Comparison of ENCODE assay signal across 16 cellular contexts in genomic region chr9:136436055-136436634, GRCh38. TPM values are rescaled to one million over a fixed set of nuclear protein-coding genes. Genes with fewer than 3 reads are reported as not detected.
DNase-seq lines count a peak whose midpoint lies in the region; ATAC-seq and TF ChIP-seq lines count a peak whose summit lies in the region.
"Had no signal": no experiment of that assay in that cellular context is flagged by ENCODE, and none has a peak within 500 bp of the region (broad histone marks: within the 10 kb centered on the region; RNA-seq: fewer than 3 reads in every experiment).

No MANE protein-coding gene starts in this region.

- peaks cover 28% of the 10 kb centered on the region for H3K4me1 Mint-ChIP-seq in activated CD4-positive, alpha-beta memory T cell treated with anti-CD3 and anti-CD28 coated beads, Interleukin-2, amount 10 ng/mL, durations not matched to agents 7 days and 5 days
- peaks cover 23% of the 10 kb centered on the region for H3K4me1 Mint-ChIP-seq in activated CD4-positive, alpha-beta memory T cell treated with anti-CD3 and anti-CD28 coated beads for 36 hours (ENCODE audit: low read depth)
- H3K4me1 Mint-ChIP-seq in immature natural killer cell, result peaks cover 27 to 29% of the 10 kb centered on the region in 2 donors

- POLR2A ChIA-PET in activated CD4-positive, alpha-beta memory T cell treated with anti-CD3 and anti-CD28 coated beads, Interleukin-2, amount 10 ng/mL, durations not matched to agents 7 days and 5 days (lab: Charles Lee), result no interaction called here
- POLR2A ChIA-PET in activated CD4-positive, alpha-beta memory T cell treated with anti-CD3 and anti-CD28 coated beads for 36 hours (lab: Charles Lee), result interaction anchor here (0.6 kb wide), 1 partner anchor 61 kb away, joined by 3 read pairs; no protein-coding TSS in a partner anchor
- POLR2A ChIA-PET in RWPE1 (lab: Yijun Ruan, JAX; ENCODE audit: low non-redundant PET), result no interaction called here

- peaks cover 26% of the 10 kb centered on the region for H3K4me1 ChIP-seq in psoas muscle
- peaks cover 32% of the 10 kb centered on the region for H3K4me1 ChIP-seq in vagina
- H3K4me1 ChIP-seq in body of pancreas, result peaks cover 32% of the 10 kb centered on the region

- no peak for DNase-seq in activated CD4-positive, alpha-beta memory T cell treated with anti-CD3 and anti-CD28 coated beads, Interleukin-2, amount 10 ng/mL, durations not matched to agents 7 days and 5 days
- DNase-seq in activated CD4-positive, alpha-beta memory T cell treated with anti-CD3 and anti-CD28 coated beads for 36 hours, result no peak
- DNase-seq in RWPE1 (ENCODE audit: low spot score), result no peak
- DNase-seq in immature natural killer cell, result no peak
- DNase-seq in psoas muscle, result no peak
- no peak for DNase-seq in vagina (ENCODE audit: extremely low spot score in 2 of 2)
- DNase-seq in stimulated activated CD4-positive, alpha-beta T cell treated with anti-CD3 and anti-CD28 coated beads, Interleukin-4, amount 100 ng/mL, for 4 hours, result no peak
- no peak for DNase-seq in body of pancreas
- DNase-seq: COR-L47; foreskin keratinocyte; H7; left ventricle myocardium inferior; NCI-H1694 treated with DMSO at 0.1 percent for 48 hours; NCI-H526 treated with DMSO at 0.1 percent for 48 hours; stimulated activated CD4-positive, alpha-beta T cell treated with anti-CD3 and anti-CD28 coated beads, Interleukin-1b, Interleukin-23, amount 100 ng/mL, for 48 hours; WERI-Rb-1 had no signal

- CTCF ChIA-PET in activated CD4-positive, alpha-beta memory T cell treated with anti-CD3 and anti-CD28 coated beads, Interleukin-2, amount 10 ng/mL, durations not matched to agents 7 days and 5 days (lab: Charles Lee), result no interaction called here
- CTCF ChIA-PET in activated CD4-positive, alpha-beta memory T cell treated with anti-CD3 and anti-CD28 coated beads for 36 hours (lab: Charles Lee), result no interaction called here
- CTCF ChIA-PET in RWPE1 (lab: Yijun Ruan, JAX), result interaction anchor here (0.7 to 1.0 kb wide), 2 partner anchors 11 to 112 kb away, joined by 3 read pairs; no protein-coding TSS in a partner anchor

- H3K27me3 ChIP-seq in psoas muscle (ENCODE audit: insufficient read depth in 3 of 3, low read length in 2 of 3) (no peaks in the 10 kb centered on the region), vagina (no peaks in the 10 kb centered on the region), body of pancreas (no peaks in the 10 kb centered on the region)
- H3K27me3 ChIP-seq: foreskin keratinocyte had no signal

- TF ChIP-seq CTCF in RWPE1 (conservative IDR thresholded peaks at IDR 0.05; ENCODE audit: low read depth) (no peak), psoas muscle (IDR thresholded peaks at IDR 0.05) (no peak), vagina (IDR thresholded peaks at IDR 0.05) (no peak), body of pancreas (IDR thresholded peaks at IDR 0.05) (no peak)

- H3K27ac ChIP-seq in RWPE1 (peak overlapping the region; percentile 16), psoas muscle (no peak overlapping the region), vagina (no peak overlapping the region), body of pancreas (no peak overlapping the region)
- H3K27ac ChIP-seq: foreskin keratinocyte, left ventricle myocardium inferior, WERI-Rb-1 had no signal

- peaks cover 17% of the 10 kb centered on the region for H3K36me3 Mint-ChIP-seq in activated CD4-positive, alpha-beta memory T cell treated with anti-CD3 and anti-CD28 coated beads, Interleukin-2, amount 10 ng/mL, durations not matched to agents 7 days and 5 days (ENCODE audit: low read depth)
- H3K36me3 Mint-ChIP-seq in activated CD4-positive, alpha-beta memory T cell treated with anti-CD3 and anti-CD28 coated beads for 36 hours, result peaks cover 3% of the 10 kb centered on the region
- no peaks in the 10 kb centered on the region for H3K36me3 Mint-ChIP-seq in immature natural killer cell

- no peaks in the 10 kb centered on the region for H3K9me3 Mint-ChIP-seq in activated CD4-positive, alpha-beta memory T cell treated with anti-CD3 and anti-CD28 coated beads, Interleukin-2, amount 10 ng/mL, durations not matched to agents 7 days and 5 days
- no peaks in the 10 kb centered on the region for H3K9me3 Mint-ChIP-seq in activated CD4-positive, alpha-beta memory T cell treated with anti-CD3 and anti-CD28 coated beads for 36 hours
- H3K9me3 Mint-ChIP-seq in immature natural killer cell, result no peaks in the 10 kb centered on the region

- intact Hi-C loops in activated CD4-positive, alpha-beta memory T cell treated with anti-CD3 and anti-CD28 coated beads for 36 hours (cut with micrococcal nuclease), result loop anchor here (5.0 kb wide), 2 partner anchors 34 to 46 kb away; partner anchors contain the start of genes SEC16A and SNAPC4
- intact Hi-C loops in psoas muscle (cut with DNase I) (no loop called here), vagina (cut with DNase I) (no loop called here), body of pancreas (cut with DNase I) (no loop called here)

- no peak overlapping the region for H3K27ac Mint-ChIP-seq in activated CD4-positive, alpha-beta memory T cell treated with anti-CD3 and anti-CD28 coated beads, Interleukin-2, amount 10 ng/mL, durations not matched to agents 7 days and 5 days
- H3K27ac Mint-ChIP-seq in activated CD4-positive, alpha-beta memory T cell treated with anti-CD3 and anti-CD28 coated beads for 36 hours, result no peak overlapping the region
- no peak overlapping the region for H3K27ac Mint-ChIP-seq in immature natural killer cell

- ATAC-seq in psoas muscle (no peak), body of pancreas (no peak)
- ATAC-seq: foreskin keratinocyte had no signal

- H3K9me3 ChIP-seq in psoas muscle, result no peaks in the 10 kb centered on the region
- H3K9me3 ChIP-seq in vagina, result no peaks in the 10 kb centered on the region
- no peaks in the 10 kb centered on the region for H3K9me3 ChIP-seq in body of pancreas
- H3K9me3 ChIP-seq: left ventricle myocardium inferior had no signal

- H3K4me3 Mint-ChIP-seq in activated CD4-positive, alpha-beta memory T cell treated with anti-CD3 and anti-CD28 coated beads, Interleukin-2, amount 10 ng/mL, durations not matched to agents 7 days and 5 days, result peak overlapping the region; percentile 87
- no peak overlapping the region for H3K4me3 Mint-ChIP-seq in activated CD4-positive, alpha-beta memory T cell treated with anti-CD3 and anti-CD28 coated beads for 36 hours
- H3K4me3 Mint-ChIP-seq in immature natural killer cell, result peak overlapping the region in 3 of 5 donors; percentile 10 to 79 (median 47)

- TF ChIP-seq POLR2A in vagina (IDR thresholded peaks at IDR 0.05), result no peak
- TF ChIP-seq POLR2A in body of pancreas (IDR thresholded peaks at IDR 0.05), result no peak

- 84 to 91% (median 88%) methylated on average over 24 to 25 of the region's 25 CpGs for WGBS in psoas muscle, 3 donors
- 79 to 86% methylated on average over 5 to 24 of the region's 25 CpGs for WGBS in body of pancreas, 2 donors

- H3K27me3 Mint-ChIP-seq in activated CD4-positive, alpha-beta memory T cell treated with anti-CD3 and anti-CD28 coated beads, Interleukin-2, amount 10 ng/mL, durations not matched to agents 7 days and 5 days, result no peaks in the 10 kb centered on the region
- H3K27me3 Mint-ChIP-seq in activated CD4-positive, alpha-beta memory T cell treated with anti-CD3 and anti-CD28 coated beads for 36 hours, result no peaks in the 10 kb centered on the region
- H3K27me3 Mint-ChIP-seq in immature natural killer cell (ENCODE audit: low read depth in 3 of 3), result peaks cover 0 to 7% (median 6%) of the 10 kb centered on the region in 3 donors

- peaks cover 0 to 34% of the 10 kb centered on the region in 2 donors for H3K36me3 ChIP-seq in psoas muscle (ENCODE audit: insufficient read depth in 1 of 2, low read depth in 1 of 2)
- H3K36me3 ChIP-seq in vagina, result peaks cover 0 to 26% of the 10 kb centered on the region in 2 donors
- peaks cover 0 to under 1% of the 10 kb centered on the region in 2 donors for H3K36me3 ChIP-seq in body of pancreas (replicated peaks in 1 of 2; ENCODE audit: insufficient read depth in 1 of 2, low read depth in 2 of 2)

- H3K4me3 ChIP-seq in psoas muscle, result peak overlapping the region; percentile 11
- H3K4me3 ChIP-seq in vagina, result no peak overlapping the region
- no peak overlapping the region for H3K4me3 ChIP-seq in body of pancreas

RNA-seq across cellular contexts. Expression of gene INPP5E, which starts 3.5 kb away (rescaled TPM):
- total RNA-seq in activated CD4-positive, alpha-beta memory T cell treated with anti-CD3 and anti-CD28 coated beads, Interleukin-2, amount 10 ng/mL, durations not matched to agents 7 days and 5 days, result 10 to 100 TPM; 19.5 to 21.6 TPM
- total RNA-seq in activated CD4-positive, alpha-beta memory T cell treated with anti-CD3 and anti-CD28 coated beads for 36 hours, result 10 to 100 TPM; 18.8 to 21.3 TPM
- polyA plus RNA-seq in immature natural killer cell, result 1 to 10 TPM in 1 of 3 donors, under 1 TPM in 2; 0.85 to 4.4 (median 0.96) TPM
- 1 to 10 TPM; 4.9 to 9.6 (median 7.4) TPM for total RNA-seq in psoas muscle
- polyA plus RNA-seq in psoas muscle, result 1 to 10 TPM; 4.7 to 5.3 (median 4.8) TPM
- 9.8 TPM for total RNA-seq in vagina
- total RNA-seq in body of pancreas, result 10 to 100 TPM in 1 of 2 donors, 1 to 10 TPM in 1; 8.8 to 25.4 TPM

RNA-seq across cellular contexts. Expression of gene PMPCA, which starts 25.7 kb away (rescaled TPM):
- total RNA-seq in activated CD4-positive, alpha-beta memory T cell treated with anti-CD3 and anti-CD28 coated beads, Interleukin-2, amount 10 ng/mL, durations not matched to agents 7 days and 5 days, result 10 to 100 TPM; 56.6 to 62.2 TPM
- total RNA-seq in activated CD4-positive, alpha-beta memory T cell treated with anti-CD3 and anti-CD28 coated beads for 36 hours, result 100 to 1,000 TPM; 108 to 112 TPM
- polyA plus RNA-seq in immature natural killer cell (10 to 100 TPM; 34.5 to 43.5 (median 42.6) TPM), psoas muscle (100 to 1,000 TPM in 1 of 3 donors, 10 to 100 TPM in 2; 42.4 to 116 (median 97.5) TPM)
- total RNA-seq in psoas muscle (10 to 100 TPM; 52.4 to 68.7 (median 60.6) TPM), vagina (23.6 TPM), body of pancreas (10 to 100 TPM; 23.6 to 25.1 TPM)

RNA-seq across cellular contexts. Expression of gene ENTR1, which starts 25.7 kb away (rescaled TPM):
- total RNA-seq in activated CD4-positive, alpha-beta memory T cell treated with anti-CD3 and anti-CD28 coated beads, Interleukin-2, amount 10 ng/mL, durations not matched to agents 7 days and 5 days, result 10 to 100 TPM; 49.2 to 54.9 TPM
- 10 to 100 TPM; 66.9 to 74.9 TPM for total RNA-seq in activated CD4-positive, alpha-beta memory T cell treated with anti-CD3 and anti-CD28 coated beads for 36 hours
- 10 to 100 TPM in 1 of 3 donors, 1 to 10 TPM in 2; 5.7 to 11.5 (median 6.2) TPM for polyA plus RNA-seq in immature natural killer cell
- total RNA-seq in psoas muscle, result 10 to 100 TPM; 16.0 to 39.0 (median 32.3) TPM
- polyA plus RNA-seq in psoas muscle, result 10 to 100 TPM; 24.6 to 53.0 (median 45.4) TPM
- total RNA-seq in vagina, result 60.4 TPM
- 10 to 100 TPM; 20.2 to 71.5 TPM for total RNA-seq in body of pancreas

RNA-seq across cellular contexts. Expression of gene SNAPC4, which starts 36.2 kb away (rescaled TPM):
- 1 to 10 TPM; 8.8 TPM for total RNA-seq in activated CD4-positive, alpha-beta memory T cell treated with anti-CD3 and anti-CD28 coated beads, Interleukin-2, amount 10 ng/mL, durations not matched to agents 7 days and 5 days
- 10 to 100 TPM; 13.9 to 14.3 TPM for total RNA-seq in activated CD4-positive, alpha-beta memory T cell treated with anti-CD3 and anti-CD28 coated beads for 36 hours
- 1 to 10 TPM in 2 of 3 donors, under 1 TPM in 1; 0.40 to 2.0 (median 1.0) TPM for polyA plus RNA-seq in immature natural killer cell
- 1 to 10 TPM; 3.5 to 4.9 (median 4.5) TPM for total RNA-seq in psoas muscle
- polyA plus RNA-seq in psoas muscle, result 1 to 10 TPM; 3.1 to 6.5 (median 5.1) TPM
- 3.2 TPM for total RNA-seq in vagina
- total RNA-seq in body of pancreas, result 10 to 100 TPM in 1 of 2 donors, 1 to 10 TPM in 1; 8.8 to 19.1 TPM

RNA-seq across cellular contexts. Expression of gene SEC16A, which starts 46.7 kb away (rescaled TPM):
- 10 to 100 TPM; 56.1 to 61.0 TPM for total RNA-seq in activated CD4-positive, alpha-beta memory T cell treated with anti-CD3 and anti-CD28 coated beads, Interleukin-2, amount 10 ng/mL, durations not matched to agents 7 days and 5 days
- 10 to 100 TPM; 54.1 to 57.0 TPM for total RNA-seq in activated CD4-positive, alpha-beta memory T cell treated with anti-CD3 and anti-CD28 coated beads for 36 hours
- polyA plus RNA-seq in immature natural killer cell (10 to 100 TPM in 2 of 3 donors, 1 to 10 TPM in 1; 3.9 to 46.0 (median 15.9) TPM), psoas muscle (10 to 100 TPM; 22.3 to 27.6 (median 26.1) TPM)
- total RNA-seq in psoas muscle (10 to 100 TPM; 31.5 to 40.0 (median 37.0) TPM), vagina (52.3 TPM), body of pancreas (10 to 100 TPM; 35.3 to 75.8 TPM)
